In genomic region chr16:138049-138417, GRCh38 we compare ENCODE assay signal across 1 cellular context.
TF ChIP-seq lines count a peak whose summit lies in the region.

No MANE protein-coding gene starts in this region.

TF ChIP-seq in HepG2, 621 proteins besides CTCF, POLR2A, EP300 and RAD21:
- no peak for TF ChIP-seq SMAD9 (CRISPR knock-in tag; IDR thresholded peaks at IDR 0.05)
- no peak for TF ChIP-seq ZNF446 (CRISPR knock-in tag; IDR thresholded peaks at IDR 0.05)
- 0 out of 2 replicates have a peak, but pooled peaks have one; percentile 11 for TF ChIP-seq SAP130 (CRISPR knock-in tag; IDR thresholded peaks at IDR 0.05; ENCODE audit: low read depth)
- 0 out of 2 replicates have a peak, but pooled peaks have one; percentile 4 for TF ChIP-seq KAT7 (CRISPR knock-in tag; IDR thresholded peaks at IDR 0.05; ENCODE audit: borderline replicate concordance)
- TF ChIP-seq DMAP1 (CRISPR knock-in tag; IDR thresholded peaks at IDR 0.05) = peak; percentile 11; the same call in 1 of the 2 replicates
- TF ChIP-seq HNRNPUL1 (IDR thresholded peaks at IDR 0.05; ENCODE audit: low read depth, low read length) = no peak
- TF ChIP-seq ZSCAN25 (CRISPR knock-in tag; IDR thresholded peaks at IDR 0.05) = peak; percentile 96; the same call in 1 of the 2 replicates
- no peak for TF ChIP-seq NAIF1 (CRISPR knock-in tag; IDR thresholded peaks at IDR 0.05; ENCODE audit: borderline replicate concordance)
- TF ChIP-seq ETV6 (CRISPR knock-in tag; conservative IDR thresholded peaks at IDR 0.05) = no peak
- TF ChIP-seq HIVEP1 (CRISPR knock-in tag; IDR thresholded peaks at IDR 0.05) = no peak
- TF ChIP-seq ZNF775 (CRISPR knock-in tag; IDR thresholded peaks at IDR 0.05; ENCODE audit: borderline replicate concordance) = no peak
- TF ChIP-seq ZNF607 (CRISPR knock-in tag; IDR thresholded peaks at IDR 0.05; ENCODE audit: borderline replicate concordance) = 0 out of 2 replicates have a peak, but pooled peaks have one; percentile 11
- TF ChIP-seq ASH2L (IDR thresholded peaks at IDR 0.05; ENCODE audit: insufficient read length, low read depth, low read length) = peak; percentile 20
- TF ChIP-seq PHF8 (CRISPR knock-in tag; IDR thresholded peaks at IDR 0.05) = peak; percentile 44; the same call in 1 of the 2 replicates
- TF ChIP-seq SNAPC2 (CRISPR knock-in tag; IDR thresholded peaks at IDR 0.05) = no peak
- TF ChIP-seq CENPX (CRISPR knock-in tag; IDR thresholded peaks at IDR 0.05) = no peak
- no peak for TF ChIP-seq FOXO1 (CRISPR knock-in tag; IDR thresholded peaks at IDR 0.05)
- TF ChIP-seq ZNF335 (CRISPR knock-in tag; IDR thresholded peaks at IDR 0.05) = 0 out of 2 replicates have a peak, but pooled peaks have one; percentile 3
- no peak for TF ChIP-seq RNF219 (CRISPR knock-in tag; IDR thresholded peaks at IDR 0.05)
- TF ChIP-seq, protein P1, sequence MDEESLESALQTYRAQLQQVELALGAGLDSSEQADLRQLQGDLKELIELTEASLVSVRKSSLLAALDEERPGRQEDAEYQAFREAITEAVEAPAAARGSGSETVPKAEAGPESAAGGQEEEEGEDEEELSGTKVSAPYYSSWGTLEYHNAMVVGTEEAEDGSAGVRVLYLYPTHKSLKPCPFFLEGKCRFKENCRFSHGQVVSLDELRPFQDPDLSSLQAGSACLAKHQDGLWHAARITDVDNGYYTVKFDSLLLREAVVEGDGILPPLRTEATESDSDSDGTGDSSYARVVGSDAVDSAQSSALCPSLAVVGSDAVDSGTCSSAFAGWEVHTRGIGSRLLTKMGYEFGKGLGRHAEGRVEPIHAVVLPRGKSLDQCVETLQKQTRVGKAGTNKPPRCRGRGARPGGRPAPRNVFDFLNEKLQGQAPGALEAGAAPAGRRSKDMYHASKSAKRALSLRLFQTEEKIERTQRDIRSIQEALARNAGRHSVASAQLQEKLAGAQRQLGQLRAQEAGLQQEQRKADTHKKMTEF (CRISPR knock-in tag; IDR thresholded peaks at IDR 0.05) = no peak
- TF ChIP-seq TMF1 (CRISPR knock-in tag; IDR thresholded peaks at IDR 0.05; ENCODE audit: low read depth) = peak; percentile 5; the same call in 1 of the 2 replicates
- TF ChIP-seq, protein P2, sequence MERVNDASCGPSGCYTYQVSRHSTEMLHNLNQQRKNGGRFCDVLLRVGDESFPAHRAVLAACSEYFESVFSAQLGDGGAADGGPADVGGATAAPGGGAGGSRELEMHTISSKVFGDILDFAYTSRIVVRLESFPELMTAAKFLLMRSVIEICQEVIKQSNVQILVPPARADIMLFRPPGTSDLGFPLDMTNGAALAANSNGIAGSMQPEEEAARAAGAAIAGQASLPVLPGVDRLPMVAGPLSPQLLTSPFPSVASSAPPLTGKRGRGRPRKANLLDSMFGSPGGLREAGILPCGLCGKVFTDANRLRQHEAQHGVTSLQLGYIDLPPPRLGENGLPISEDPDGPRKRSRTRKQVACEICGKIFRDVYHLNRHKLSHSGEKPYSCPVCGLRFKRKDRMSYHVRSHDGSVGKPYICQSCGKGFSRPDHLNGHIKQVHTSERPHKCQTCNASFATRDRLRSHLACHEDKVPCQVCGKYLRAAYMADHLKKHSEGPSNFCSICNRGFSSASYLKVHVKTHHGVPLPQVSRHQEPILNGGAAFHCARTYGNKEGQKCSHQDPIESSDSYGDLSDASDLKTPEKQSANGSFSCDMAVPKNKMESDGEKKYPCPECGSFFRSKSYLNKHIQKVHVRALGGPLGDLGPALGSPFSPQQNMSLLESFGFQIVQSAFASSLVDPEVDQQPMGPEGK (CRISPR knock-in tag; IDR thresholded peaks at IDR 0.05) = peak; percentile 47; the same call in 1 of the 2 replicates
- TF ChIP-seq ZNF263 (CRISPR knock-in tag; IDR thresholded peaks at IDR 0.05) = peak; percentile 60; the same call in 1 of the 2 replicates
- no peak for TF ChIP-seq IRF2 (CRISPR knock-in tag; IDR thresholded peaks at IDR 0.05)
- peak; percentile 9; the same call in 1 of the 2 replicates for TF ChIP-seq GABPB1 (CRISPR knock-in tag; IDR thresholded peaks at IDR 0.05)
- no peak for TF ChIP-seq ZNF333 (CRISPR knock-in tag; IDR thresholded peaks at IDR 0.05; ENCODE audit: borderline replicate concordance)
